Comparison of ENCODE assay signal across 1 cellular context in the genomic region with DNA sequence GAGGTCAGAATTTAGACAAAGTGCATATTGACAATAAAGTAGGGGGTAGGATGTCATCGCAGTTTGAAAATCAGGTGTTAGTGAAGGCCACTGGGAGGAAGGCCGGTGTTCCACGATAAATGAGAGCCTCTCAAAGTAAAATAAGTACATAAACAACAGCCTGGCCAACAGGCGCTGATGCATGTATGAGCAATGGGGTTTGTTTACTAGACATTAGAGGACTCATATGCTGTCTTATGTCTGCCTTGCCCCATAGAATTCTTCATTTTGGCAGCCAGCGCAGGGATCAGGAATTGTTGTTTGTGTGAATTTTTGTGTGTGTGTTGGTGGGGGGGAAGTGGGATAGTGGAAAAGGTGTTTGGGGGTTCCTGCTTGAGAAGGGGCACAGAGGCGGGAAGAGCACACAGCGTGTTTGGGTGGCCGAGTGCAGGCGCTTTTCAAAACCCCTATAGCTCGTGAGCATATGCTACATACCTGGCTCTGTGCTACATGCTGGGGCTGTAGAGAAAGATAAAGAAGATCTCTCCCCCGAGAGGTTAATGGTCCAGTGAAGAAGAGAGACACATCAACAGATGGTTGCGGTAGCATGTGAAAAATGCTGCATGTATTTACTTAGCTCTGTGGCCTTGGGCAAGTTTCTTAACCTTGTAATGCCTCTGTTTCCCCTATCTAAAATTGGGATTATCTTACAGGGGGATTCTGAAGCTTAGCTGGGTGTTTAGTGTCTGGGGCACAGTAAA.
A peak's percentile ranks its signal among the peaks of the same experiment; 100 is the strongest.
TF ChIP-seq lines count a peak whose summit lies in the region.

No MANE protein-coding gene starts in this region.

TF ChIP-seq in H1, 55 proteins besides CTCF, POLR2A, EP300 and RAD21:
- TF ChIP-seq, protein P1, sequence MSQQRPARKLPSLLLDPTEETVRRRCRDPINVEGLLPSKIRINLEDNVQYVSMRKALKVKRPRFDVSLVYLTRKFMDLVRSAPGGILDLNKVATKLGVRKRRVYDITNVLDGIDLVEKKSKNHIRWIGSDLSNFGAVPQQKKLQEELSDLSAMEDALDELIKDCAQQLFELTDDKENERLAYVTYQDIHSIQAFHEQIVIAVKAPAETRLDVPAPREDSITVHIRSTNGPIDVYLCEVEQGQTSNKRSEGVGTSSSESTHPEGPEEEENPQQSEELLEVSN (IDR thresholded peaks at IDR 0.05): 0 out of 2 replicates have a peak, but pooled peaks have one; percentile 16
- TF ChIP-seq GTF2F1 (IDR thresholded peaks at IDR 0.05; ENCODE audit: borderline replicate concordance, low read depth, low read length): no peak
- no peak for TF ChIP-seq HDAC2 (IDR thresholded peaks at IDR 0.05; ENCODE audit: borderline replicate concordance in 1 of 2, low read depth in 2 of 2, low read length in 2 of 2)
- no peak for TF ChIP-seq BRCA1 (IDR thresholded peaks at IDR 0.05; ENCODE audit: low read depth, low read length)
